21 cellular contexts compared by ENCODE assay signal in genomic region chrX:70013483-70014222, GRCh38. TPM values are rescaled to one million over a fixed set of nuclear protein-coding genes. Genes with fewer than 3 reads are reported as not detected.
DNase-seq lines count a peak whose midpoint lies in the region; ATAC-seq lines count a peak whose summit lies in the region.
"Had no signal": no experiment of that assay in that cellular context is flagged by ENCODE, and none has a peak within 500 bp of the region (broad histone marks: within the 10 kb centered on the region; RNA-seq: fewer than 3 reads in every experiment).

No MANE protein-coding gene starts in this region.

- DNase-seq in NCI-H524 (lab: John Stamatoyannopoulos, UW) (peak; percentile 24 to 62), NCI-H524 treated with DMSO at 0.1 percent for 48 hours (lab: John Stamatoyannopoulos, UW) (no peak), fibroblast of the conjunctiva (ENCODE audit: low read depth) (peak; percentile 22), left colon (no peak), T1000 (lab: John Stamatoyannopoulos, UW) (no peak), NCI-H1436 treated with DMSO at 0.1 percent for 48 hours (lab: John Stamatoyannopoulos, UW) (no peak), SW480 (ENCODE audit: low spot score) (no peak), hepatic stellate cell (ENCODE audit: low spot score) (no peak)
- DNase-seq: activated CD4-positive, CD25-positive, alpha-beta regulatory T cell treated with anti-CD3 and anti-CD28 coated beads, Interleukin-2, amount 50 U/mL, for 72 hours; activated naive CD8-positive, alpha-beta T cell treated with anti-CD3 and anti-CD28 coated beads, Interleukin-2, amount 10 ng/mL, durations not matched to agents 7 days and 5 days; NCI-H1092; NCI-H2081 treated with DMSO at 0.1 percent for 48 hours; NCI-H510A; stimulated activated CD4-positive, alpha-beta T cell treated with anti-CD3 and anti-CD28 coated beads, Interleukin-4, amount 100 ng/mL, for 1 hour; transverse colon had no signal

- peak; percentile 60 for ATAC-seq in left colon
- ATAC-seq: natural killer cell treated with Interleukin-12 subunit alpha and Interleukin-12 subunit beta and Interleukin-15 and Interleukin-18, amount 100 ng/mL, for 72 hours had no signal

- intact Hi-C loops in left colon (cut with DNase I, micrococcal nuclease), result no loop called here

RNA-seq across cellular contexts. Expression of gene AWAT2, which starts 36.1 kb away (rescaled TPM):
- total RNA-seq in left colon, result not detected
- total RNA-seq: activated naive CD8-positive, alpha-beta T cell treated with anti-CD3 and anti-CD28 coated beads, Interleukin-2, amount 10 ng/mL, durations not matched to agents 7 days and 5 days; Daoy; kidney epithelial cell; LHCN-M2; mesothelial cell of epicardium; natural killer cell treated with Interleukin-12 subunit alpha and Interleukin-12 subunit beta and Interleukin-15 and Interleukin-18, amount 100 ng/mL, for 72 hours; progenitor cell of endocrine pancreas; transverse colon had no signal

RNA-seq across cellular contexts. Expression of gene OTUD6A, which starts 48.6 kb away (rescaled TPM):
- not detected for total RNA-seq in left colon
- total RNA-seq: activated naive CD8-positive, alpha-beta T cell treated with anti-CD3 and anti-CD28 coated beads, Interleukin-2, amount 10 ng/mL, durations not matched to agents 7 days and 5 days; Daoy; kidney epithelial cell; LHCN-M2; mesothelial cell of epicardium; natural killer cell treated with Interleukin-12 subunit alpha and Interleukin-12 subunit beta and Interleukin-15 and Interleukin-18, amount 100 ng/mL, for 72 hours; progenitor cell of endocrine pancreas; transverse colon had no signal

Comparison
In these comparisons a context has a peak if more than half of its experiments do, and no peak if none do; other contexts are left out.
1. DNase-seq: peak in NCI-H524 (2 of 2) and fibroblast of the conjunctiva (single experiment); none in NCI-H524 treated with DMSO at 0.1 percent for 48 hours (single experiment), left colon (0 of 2), T1000 (single experiment), NCI-H1436 treated with DMSO at 0.1 percent for 48 hours (single experiment), SW480 (single experiment) and hepatic stellate cell (single experiment).